ENCODE assay signal across 13 cellular contexts in genomic region chr11:19079643-19080440, GRCh38. TPM values are rescaled to one million over a fixed set of nuclear protein-coding genes. Genes with fewer than 3 reads are reported as not detected.
A peak's percentile ranks its signal among the peaks of the same experiment; 100 is the strongest.
DNase-seq lines count a peak whose midpoint lies in the region; ATAC-seq and TF ChIP-seq lines count a peak whose summit lies in the region.
"Had no signal": no experiment of that assay in that cellular context is flagged by ENCODE, and none has a peak within 500 bp of the region (broad histone marks: within the 10 kb centered on the region; RNA-seq: fewer than 3 reads in every experiment).

No MANE protein-coding gene starts in this region.

- H3K27me3 ChIP-seq in ovary = no peaks in the 10 kb centered on the region
- H3K27me3 ChIP-seq: Peyer's patch, tibial nerve had no signal

- no peak for TF ChIP-seq EP300 in ovary (IDR thresholded peaks at IDR 0.05)

- 29 to 39% (median 29%) methylated on average over 6 of the region's 6 CpGs for WGBS in ovary, 3 donors

- no peak for TF ChIP-seq CTCF in AG09309 (IDR thresholded peaks at IDR 0.05; ENCODE audit: control insufficient read depth, insufficient read depth, low read depth, low read length, missing control alignments)
- TF ChIP-seq CTCF in mucosa of descending colon (IDR thresholded peaks at IDR 0.05) = no peak
- no peak for TF ChIP-seq CTCF in ovary (IDR thresholded peaks at IDR 0.05)

- TF ChIP-seq POLR2A in ovary (IDR thresholded peaks at IDR 0.05) = no peak

- DNase-seq in AG09309 (ENCODE audit: low read depth) (peak; percentile 90), NCI-H1105 treated with DMSO at 0.1 percent for 48 hours (lab: John Stamatoyannopoulos, UW) (peak; percentile 50), epithelial cell of prostate (ENCODE audit: low read depth, low spot score) (peak; percentile 78), mucosa of descending colon (no peak), HuH-7.5 (ENCODE audit: low spot score) (no peak), NOMO-1 treated with DMSO at 0.1 percent for 48 hours (lab: John Stamatoyannopoulos, UW; ENCODE audit: unreplicated experiment) (no peak), ovary (no peak)
- no peak for DNase-seq in stimulated activated naive CD4-positive, alpha-beta T cell treated with Interleukin-2 at 50 U/mL for 16 hours (lab: John Stamatoyannopoulos, UW)
- DNase-seq: CD4-positive, CD25-positive, alpha-beta regulatory T cell; cerebellar nuclear complex; Peyer's patch had no signal

- H3K4me1 ChIP-seq in mucosa of descending colon (ENCODE audit: low read depth) = no peaks in the 10 kb centered on the region
- H3K4me1 ChIP-seq in ovary (ENCODE audit: insufficient read depth) = no peaks in the 10 kb centered on the region
- H3K4me1 ChIP-seq: Peyer's patch had no signal

- ATAC-seq in mucosa of descending colon = peak; percentile 46

- intact Hi-C loops in mucosa of descending colon (cut with DNase I, micrococcal nuclease) = loop anchor here in 1 of 2 donors (10.0 kb wide), 1 partner anchor 475 kb away; no protein-coding TSS in a partner anchor
- intact Hi-C loops in ovary (cut with DNase I) = loop anchor here in 1 of 4 donors (10.0 kb wide), 1 partner anchor 475 kb away; no protein-coding TSS in a partner anchor

- no peaks in the 10 kb centered on the region for H3K9me3 ChIP-seq in mucosa of descending colon
- H3K9me3 ChIP-seq in ovary = no peaks in the 10 kb centered on the region
- H3K9me3 ChIP-seq: Peyer's patch, tibial nerve had no signal

- peak overlapping the region; percentile 93 for H3K27ac ChIP-seq in epithelial cell of prostate
- H3K27ac ChIP-seq in ovary = no peak overlapping the region
- H3K27ac ChIP-seq: Peyer's patch, tibial nerve had no signal

- no peak overlapping the region for H3K4me3 ChIP-seq in AG09309 (ENCODE audit: control insufficient read depth, low read depth, low read length)
- H3K4me3 ChIP-seq in mucosa of descending colon = no peak overlapping the region
- no peak overlapping the region for H3K4me3 ChIP-seq in ovary
- H3K4me3 ChIP-seq: Peyer's patch, tibial nerve had no signal

- H3K36me3 ChIP-seq in mucosa of descending colon (ENCODE audit: low read depth) = no peaks in the 10 kb centered on the region
- no peaks in the 10 kb centered on the region for H3K36me3 ChIP-seq in ovary
- H3K36me3 ChIP-seq: Peyer's patch, tibial nerve had no signal

RNA-seq across cellular contexts. Expression of gene MRGPRX2, which starts 19.3 kb away (rescaled TPM):
- total RNA-seq in mucosa of descending colon (under 1 TPM in 2 of 3 donors, not detected in 1; 0.24 to 0.98 TPM), ovary (under 1 TPM in 1 of 7 donors, not detected in 6; 0.22 TPM)
- polyA plus RNA-seq in ovary = under 1 TPM in 1 of 2 donors, not detected in 1; 0.23 TPM
- total RNA-seq: CD4-positive, CD25-positive, alpha-beta regulatory T cell; liver; Peyer's patch; tibial nerve had no signal
- polyA plus RNA-seq: CD4-positive, CD25-positive, alpha-beta regulatory T cell; liver had no signal

RNA-seq across cellular contexts. Expression of gene ZDHHC13, which starts 37.1 kb away (rescaled TPM):
- total RNA-seq in mucosa of descending colon = 10 to 100 TPM; 19.7 to 33.4 (median 27.2) TPM
- total RNA-seq in ovary = 10 to 100 TPM in 3 of 7 donors, 1 to 10 TPM in 4; 5.7 to 15.4 (median 9.0) TPM
- polyA plus RNA-seq in ovary = 1 to 10 TPM; 6.3 to 9.6 TPM

Comparison
In these comparisons a context has a peak if more than half of its experiments do, and no peak if none do; other contexts are left out.
1. DNase-seq: peak in AG09309 (single experiment), NCI-H1105 treated with DMSO at 0.1 percent for 48 hours (single experiment) and epithelial cell of prostate (single experiment); none in mucosa of descending colon (0 of 3), HuH-7.5 (single experiment), stimulated activated naive CD4-positive, alpha-beta T cell treated with Interleukin-2 at 50 U/mL for 16 hours (single experiment), NOMO-1 treated with DMSO at 0.1 percent for 48 hours (single experiment) and ovary (0 of 5).